Comparison of ENCODE assay signal across 1 cellular context in the genomic region with DNA sequence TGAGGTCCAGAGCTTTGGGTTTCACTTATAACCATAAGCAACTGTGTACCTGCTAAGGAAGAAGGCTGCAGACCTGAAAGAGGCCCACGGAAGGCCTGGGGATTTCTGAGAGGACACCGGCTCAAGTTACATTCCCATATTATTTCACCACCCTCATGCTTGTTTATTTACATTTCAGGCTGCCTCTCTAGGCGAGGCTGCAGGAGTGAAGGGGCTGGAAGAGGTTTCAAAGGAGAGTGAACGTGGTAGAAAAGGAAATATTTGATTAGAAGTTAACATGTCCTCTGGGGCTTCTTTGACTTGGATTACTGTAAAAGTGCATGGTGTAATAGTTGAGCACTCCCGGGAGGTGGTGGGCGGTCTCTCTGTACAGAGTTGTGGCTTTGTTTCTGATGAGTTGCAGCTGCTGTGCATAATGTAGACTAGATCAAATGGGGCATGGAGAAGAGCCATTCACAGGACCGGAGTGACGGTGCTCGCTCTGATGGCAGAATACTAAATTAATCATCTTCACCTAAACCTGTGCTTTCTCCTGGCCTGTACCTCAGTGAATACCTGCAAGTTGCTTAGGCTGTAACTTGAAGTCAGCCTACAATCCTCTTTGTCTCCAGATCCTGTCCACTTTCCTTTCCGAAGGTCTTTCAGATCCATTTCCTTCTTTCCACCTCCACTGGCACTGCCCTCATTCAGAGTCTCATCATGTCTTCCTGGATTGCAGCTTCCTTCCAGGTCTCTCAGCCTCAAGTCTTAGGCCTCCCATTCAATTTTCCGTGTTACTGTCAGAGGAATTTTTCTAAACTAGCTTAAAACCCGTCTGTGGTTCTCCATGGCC.
TF ChIP-seq lines count a peak whose summit lies in the region.

No MANE protein-coding gene starts in this region.

TF ChIP-seq in HEK293, 187 proteins besides CTCF, POLR2A, EP300 and RAD21 (continued from another document and continues in another):
- TF ChIP-seq, protein P1, sequence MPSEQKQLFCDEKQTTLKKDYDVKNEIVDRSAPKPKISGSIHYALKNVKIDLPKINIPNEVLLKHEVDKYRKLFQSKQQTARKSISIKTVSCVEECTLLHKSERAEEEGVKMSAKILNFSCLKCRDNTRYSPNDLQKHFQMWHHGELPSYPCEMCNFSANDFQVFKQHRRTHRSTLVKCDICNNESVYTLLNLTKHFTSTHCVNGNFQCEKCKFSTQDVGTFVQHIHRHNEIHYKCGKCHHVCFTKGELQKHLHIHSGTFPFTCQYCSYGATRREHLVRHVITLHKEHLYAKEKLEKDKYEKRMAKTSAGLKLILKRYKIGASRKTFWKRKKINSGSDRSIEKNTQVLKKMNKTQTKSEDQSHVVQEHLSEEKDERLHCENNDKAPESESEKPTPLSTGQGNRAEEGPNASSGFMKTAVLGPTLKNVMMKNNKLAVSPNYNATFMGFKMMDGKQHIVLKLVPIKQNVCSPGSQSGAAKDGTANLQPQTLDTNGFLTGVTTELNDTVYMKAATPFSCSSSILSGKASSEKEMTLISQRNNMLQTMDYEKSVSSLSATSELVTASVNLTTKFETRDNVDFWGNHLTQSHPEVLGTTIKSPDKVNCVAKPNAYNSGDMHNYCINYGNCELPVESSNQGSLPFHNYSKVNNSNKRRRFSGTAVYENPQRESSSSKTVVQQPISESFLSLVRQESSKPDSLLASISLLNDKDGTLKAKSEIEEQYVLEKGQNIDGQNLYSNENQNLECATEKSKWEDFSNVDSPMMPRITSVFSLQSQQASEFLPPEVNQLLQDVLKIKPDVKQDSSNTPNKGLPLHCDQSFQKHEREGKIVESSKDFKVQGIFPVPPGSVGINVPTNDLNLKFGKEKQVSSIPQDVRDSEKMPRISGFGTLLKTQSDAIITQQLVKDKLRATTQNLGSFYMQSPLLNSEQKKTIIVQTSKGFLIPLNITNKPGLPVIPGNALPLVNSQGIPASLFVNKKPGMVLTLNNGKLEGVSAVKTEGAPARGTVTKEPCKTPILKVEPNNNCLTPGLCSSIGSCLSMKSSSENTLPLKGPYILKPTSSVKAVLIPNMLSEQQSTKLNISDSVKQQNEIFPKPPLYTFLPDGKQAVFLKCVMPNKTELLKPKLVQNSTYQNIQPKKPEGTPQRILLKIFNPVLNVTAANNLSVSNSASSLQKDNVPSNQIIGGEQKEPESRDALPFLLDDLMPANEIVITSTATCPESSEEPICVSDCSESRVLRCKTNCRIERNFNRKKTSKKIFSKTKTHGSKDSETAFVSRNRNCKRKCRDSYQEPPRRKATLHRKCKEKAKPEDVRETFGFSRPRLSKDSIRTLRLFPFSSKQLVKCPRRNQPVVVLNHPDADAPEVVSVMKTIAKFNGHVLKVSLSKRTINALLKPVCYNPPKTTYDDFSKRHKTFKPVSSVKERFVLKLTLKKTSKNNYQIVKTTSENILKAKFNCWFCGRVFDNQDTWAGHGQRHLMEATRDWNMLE (tag by site-specific recombination; conservative IDR thresholded peaks at IDR 0.05; ENCODE audit: low read depth): 0 out of 2 replicates have a peak, but pooled peaks have one; percentile 15
- TF ChIP-seq ZNF146 (tag by site-specific recombination; IDR thresholded peaks at IDR 0.05): 0 out of 2 replicates have a peak, but pooled peaks have one; percentile 24
- peak; percentile 98 for TF ChIP-seq OSR2 (tag by site-specific recombination; IDR thresholded peaks at IDR 0.05)
- no peak for TF ChIP-seq ZNF248 (tag by site-specific recombination; IDR thresholded peaks at IDR 0.05)
- no peak for TF ChIP-seq GLI4 (tag by site-specific recombination; IDR thresholded peaks at IDR 0.05)
- TF ChIP-seq, protein P2, sequence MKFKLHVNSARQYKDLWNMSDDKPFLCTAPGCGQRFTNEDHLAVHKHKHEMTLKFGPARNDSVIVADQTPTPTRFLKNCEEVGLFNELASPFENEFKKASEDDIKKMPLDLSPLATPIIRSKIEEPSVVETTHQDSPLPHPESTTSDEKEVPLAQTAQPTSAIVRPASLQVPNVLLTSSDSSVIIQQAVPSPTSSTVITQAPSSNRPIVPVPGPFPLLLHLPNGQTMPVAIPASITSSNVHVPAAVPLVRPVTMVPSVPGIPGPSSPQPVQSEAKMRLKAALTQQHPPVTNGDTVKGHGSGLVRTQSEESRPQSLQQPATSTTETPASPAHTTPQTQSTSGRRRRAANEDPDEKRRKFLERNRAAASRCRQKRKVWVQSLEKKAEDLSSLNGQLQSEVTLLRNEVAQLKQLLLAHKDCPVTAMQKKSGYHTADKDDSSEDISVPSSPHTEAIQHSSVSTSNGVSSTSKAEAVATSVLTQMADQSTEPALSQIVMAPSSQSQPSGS (tag by site-specific recombination; IDR thresholded peaks at IDR 0.05; ENCODE audit: low read depth): peak; percentile 63
- peak; percentile 78 for TF ChIP-seq ZNF600 (tag by site-specific recombination; IDR thresholded peaks at IDR 0.05)
- no peak for TF ChIP-seq ZBTB7A (tag by site-specific recombination; IDR thresholded peaks at IDR 0.05; ENCODE audit: low read depth)
- peak; percentile 97 for TF ChIP-seq GLIS1 (tag by site-specific recombination; IDR thresholded peaks at IDR 0.05)
- peak; percentile 43; the same call in 1 of the 2 replicates for TF ChIP-seq ZNF394 (tag by site-specific recombination; IDR thresholded peaks at IDR 0.05; ENCODE audit: borderline replicate concordance)
- TF ChIP-seq YY1 (tag by site-specific recombination; IDR thresholded peaks at IDR 0.05): 0 out of 2 replicates have a peak, but pooled peaks have one; percentile 55
- TF ChIP-seq, protein P3, sequence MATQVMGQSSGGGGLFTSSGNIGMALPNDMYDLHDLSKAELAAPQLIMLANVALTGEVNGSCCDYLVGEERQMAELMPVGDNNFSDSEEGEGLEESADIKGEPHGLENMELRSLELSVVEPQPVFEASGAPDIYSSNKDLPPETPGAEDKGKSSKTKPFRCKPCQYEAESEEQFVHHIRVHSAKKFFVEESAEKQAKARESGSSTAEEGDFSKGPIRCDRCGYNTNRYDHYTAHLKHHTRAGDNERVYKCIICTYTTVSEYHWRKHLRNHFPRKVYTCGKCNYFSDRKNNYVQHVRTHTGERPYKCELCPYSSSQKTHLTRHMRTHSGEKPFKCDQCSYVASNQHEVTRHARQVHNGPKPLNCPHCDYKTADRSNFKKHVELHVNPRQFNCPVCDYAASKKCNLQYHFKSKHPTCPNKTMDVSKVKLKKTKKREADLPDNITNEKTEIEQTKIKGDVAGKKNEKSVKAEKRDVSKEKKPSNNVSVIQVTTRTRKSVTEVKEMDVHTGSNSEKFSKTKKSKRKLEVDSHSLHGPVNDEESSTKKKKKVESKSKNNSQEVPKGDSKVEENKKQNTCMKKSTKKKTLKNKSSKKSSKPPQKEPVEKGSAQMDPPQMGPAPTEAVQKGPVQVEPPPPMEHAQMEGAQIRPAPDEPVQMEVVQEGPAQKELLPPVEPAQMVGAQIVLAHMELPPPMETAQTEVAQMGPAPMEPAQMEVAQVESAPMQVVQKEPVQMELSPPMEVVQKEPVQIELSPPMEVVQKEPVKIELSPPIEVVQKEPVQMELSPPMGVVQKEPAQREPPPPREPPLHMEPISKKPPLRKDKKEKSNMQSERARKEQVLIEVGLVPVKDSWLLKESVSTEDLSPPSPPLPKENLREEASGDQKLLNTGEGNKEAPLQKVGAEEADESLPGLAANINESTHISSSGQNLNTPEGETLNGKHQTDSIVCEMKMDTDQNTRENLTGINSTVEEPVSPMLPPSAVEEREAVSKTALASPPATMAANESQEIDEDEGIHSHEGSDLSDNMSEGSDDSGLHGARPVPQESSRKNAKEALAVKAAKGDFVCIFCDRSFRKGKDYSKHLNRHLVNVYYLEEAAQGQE (tag by site-specific recombination; IDR thresholded peaks at IDR 0.05): no peak
- TF ChIP-seq ZBTB8A (tag by site-specific recombination; IDR thresholded peaks at IDR 0.05): peak; percentile 64; the same call in 1 of the 2 replicates
- 0 out of 2 replicates have a peak, but pooled peaks have one; percentile 70 for TF ChIP-seq ZNF660 (tag by site-specific recombination; IDR thresholded peaks at IDR 0.05)
- TF ChIP-seq ZNF843 (tag by site-specific recombination; IDR thresholded peaks at IDR 0.05): peak; percentile 92
- peak; percentile 94 for TF ChIP-seq WT1 (tag by site-specific recombination; IDR thresholded peaks at IDR 0.05)
- TF ChIP-seq, protein P4, sequence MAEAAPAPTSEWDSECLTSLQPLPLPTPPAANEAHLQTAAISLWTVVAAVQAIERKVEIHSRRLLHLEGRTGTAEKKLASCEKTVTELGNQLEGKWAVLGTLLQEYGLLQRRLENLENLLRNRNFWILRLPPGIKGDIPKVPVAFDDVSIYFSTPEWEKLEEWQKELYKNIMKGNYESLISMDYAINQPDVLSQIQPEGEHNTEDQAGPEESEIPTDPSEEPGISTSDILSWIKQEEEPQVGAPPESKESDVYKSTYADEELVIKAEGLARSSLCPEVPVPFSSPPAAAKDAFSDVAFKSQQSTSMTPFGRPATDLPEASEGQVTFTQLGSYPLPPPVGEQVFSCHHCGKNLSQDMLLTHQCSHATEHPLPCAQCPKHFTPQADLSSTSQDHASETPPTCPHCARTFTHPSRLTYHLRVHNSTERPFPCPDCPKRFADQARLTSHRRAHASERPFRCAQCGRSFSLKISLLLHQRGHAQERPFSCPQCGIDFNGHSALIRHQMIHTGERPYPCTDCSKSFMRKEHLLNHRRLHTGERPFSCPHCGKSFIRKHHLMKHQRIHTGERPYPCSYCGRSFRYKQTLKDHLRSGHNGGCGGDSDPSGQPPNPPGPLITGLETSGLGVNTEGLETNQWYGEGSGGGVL (tag by site-specific recombination; IDR thresholded peaks at IDR 0.05): peak; percentile 39; the same call in 1 of the 2 replicates
- TF ChIP-seq OVOL3 (tag by site-specific recombination; IDR thresholded peaks at IDR 0.05): peak; percentile 94
- no peak for TF ChIP-seq ZNF747 (tag by site-specific recombination; IDR thresholded peaks at IDR 0.05)
- TF ChIP-seq ZNF175 (tag by site-specific recombination; IDR thresholded peaks at IDR 0.05): no peak
- TF ChIP-seq ZBTB17 (tag by site-specific recombination; IDR thresholded peaks at IDR 0.05): peak; percentile 76
- TF ChIP-seq ZNF366 (tag by site-specific recombination; conservative IDR thresholded peaks at IDR 0.05): peak; percentile 57; the same call in 1 of the 2 replicates
- no peak; the same call in 1 of the 2 replicates for TF ChIP-seq SCRT2 (tag by site-specific recombination; IDR thresholded peaks at IDR 0.05)
- peak; percentile 84 for TF ChIP-seq KLF1 (tag by site-specific recombination; IDR thresholded peaks at IDR 0.05)
- 0 out of 2 replicates have a peak, but pooled peaks have one; percentile 73 for TF ChIP-seq ZSCAN23 (tag by site-specific recombination; IDR thresholded peaks at IDR 0.05)
- TF ChIP-seq ZFP69B (tag by site-specific recombination; IDR thresholded peaks at IDR 0.05): peak; percentile 42; the same call in 1 of the 2 replicates
- peak; percentile 57; the same call in 1 of the 2 replicates for TF ChIP-seq ZNF596 (tag by site-specific recombination; IDR thresholded peaks at IDR 0.05)
- TF ChIP-seq, protein P5, sequence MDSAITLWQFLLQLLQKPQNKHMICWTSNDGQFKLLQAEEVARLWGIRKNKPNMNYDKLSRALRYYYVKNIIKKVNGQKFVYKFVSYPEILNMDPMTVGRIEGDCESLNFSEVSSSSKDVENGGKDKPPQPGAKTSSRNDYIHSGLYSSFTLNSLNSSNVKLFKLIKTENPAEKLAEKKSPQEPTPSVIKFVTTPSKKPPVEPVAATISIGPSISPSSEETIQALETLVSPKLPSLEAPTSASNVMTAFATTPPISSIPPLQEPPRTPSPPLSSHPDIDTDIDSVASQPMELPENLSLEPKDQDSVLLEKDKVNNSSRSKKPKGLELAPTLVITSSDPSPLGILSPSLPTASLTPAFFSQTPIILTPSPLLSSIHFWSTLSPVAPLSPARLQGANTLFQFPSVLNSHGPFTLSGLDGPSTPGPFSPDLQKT (IDR thresholded peaks at IDR 0.05; ENCODE audit: borderline replicate concordance, low read depth, low read length): no peak
- no peak for TF ChIP-seq ZNF37A (tag by site-specific recombination; IDR thresholded peaks at IDR 0.05)
- TF ChIP-seq, protein P6, sequence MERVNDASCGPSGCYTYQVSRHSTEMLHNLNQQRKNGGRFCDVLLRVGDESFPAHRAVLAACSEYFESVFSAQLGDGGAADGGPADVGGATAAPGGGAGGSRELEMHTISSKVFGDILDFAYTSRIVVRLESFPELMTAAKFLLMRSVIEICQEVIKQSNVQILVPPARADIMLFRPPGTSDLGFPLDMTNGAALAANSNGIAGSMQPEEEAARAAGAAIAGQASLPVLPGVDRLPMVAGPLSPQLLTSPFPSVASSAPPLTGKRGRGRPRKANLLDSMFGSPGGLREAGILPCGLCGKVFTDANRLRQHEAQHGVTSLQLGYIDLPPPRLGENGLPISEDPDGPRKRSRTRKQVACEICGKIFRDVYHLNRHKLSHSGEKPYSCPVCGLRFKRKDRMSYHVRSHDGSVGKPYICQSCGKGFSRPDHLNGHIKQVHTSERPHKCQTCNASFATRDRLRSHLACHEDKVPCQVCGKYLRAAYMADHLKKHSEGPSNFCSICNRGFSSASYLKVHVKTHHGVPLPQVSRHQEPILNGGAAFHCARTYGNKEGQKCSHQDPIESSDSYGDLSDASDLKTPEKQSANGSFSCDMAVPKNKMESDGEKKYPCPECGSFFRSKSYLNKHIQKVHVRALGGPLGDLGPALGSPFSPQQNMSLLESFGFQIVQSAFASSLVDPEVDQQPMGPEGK (tag by site-specific recombination; IDR thresholded peaks at IDR 0.05): no peak; the same call in none of the 2 replicates
- TF ChIP-seq, protein P7, sequence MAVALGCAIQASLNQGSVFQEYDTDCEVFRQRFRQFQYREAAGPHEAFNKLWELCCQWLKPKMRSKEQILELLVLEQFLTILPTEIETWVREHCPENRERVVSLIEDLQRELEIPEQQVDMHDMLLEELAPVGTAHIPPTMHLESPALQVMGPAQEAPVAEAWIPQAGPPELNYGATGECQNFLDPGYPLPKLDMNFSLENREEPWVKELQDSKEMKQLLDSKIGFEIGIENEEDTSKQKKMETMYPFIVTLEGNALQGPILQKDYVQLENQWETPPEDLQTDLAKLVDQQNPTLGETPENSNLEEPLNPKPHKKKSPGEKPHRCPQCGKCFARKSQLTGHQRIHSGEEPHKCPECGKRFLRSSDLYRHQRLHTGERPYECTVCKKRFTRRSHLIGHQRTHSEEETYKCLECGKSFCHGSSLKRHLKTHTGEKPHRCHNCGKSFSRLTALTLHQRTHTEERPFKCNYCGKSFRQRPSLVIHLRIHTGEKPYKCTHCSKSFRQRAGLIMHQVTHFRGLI (tag by site-specific recombination; IDR thresholded peaks at IDR 0.05): peak; percentile 65; the same call in 1 of the 2 replicates
- TF ChIP-seq PRDM1 (tag by site-specific recombination; IDR thresholded peaks at IDR 0.05): peak; percentile 38
- peak; percentile 94 for TF ChIP-seq ZNF561 (tag by site-specific recombination; IDR thresholded peaks at IDR 0.05; ENCODE audit: borderline replicate concordance)
- peak; percentile 61; the same call in 1 of the 2 replicates for TF ChIP-seq ZBTB20 (tag by site-specific recombination; IDR thresholded peaks at IDR 0.05)
- TF ChIP-seq, protein P8, sequence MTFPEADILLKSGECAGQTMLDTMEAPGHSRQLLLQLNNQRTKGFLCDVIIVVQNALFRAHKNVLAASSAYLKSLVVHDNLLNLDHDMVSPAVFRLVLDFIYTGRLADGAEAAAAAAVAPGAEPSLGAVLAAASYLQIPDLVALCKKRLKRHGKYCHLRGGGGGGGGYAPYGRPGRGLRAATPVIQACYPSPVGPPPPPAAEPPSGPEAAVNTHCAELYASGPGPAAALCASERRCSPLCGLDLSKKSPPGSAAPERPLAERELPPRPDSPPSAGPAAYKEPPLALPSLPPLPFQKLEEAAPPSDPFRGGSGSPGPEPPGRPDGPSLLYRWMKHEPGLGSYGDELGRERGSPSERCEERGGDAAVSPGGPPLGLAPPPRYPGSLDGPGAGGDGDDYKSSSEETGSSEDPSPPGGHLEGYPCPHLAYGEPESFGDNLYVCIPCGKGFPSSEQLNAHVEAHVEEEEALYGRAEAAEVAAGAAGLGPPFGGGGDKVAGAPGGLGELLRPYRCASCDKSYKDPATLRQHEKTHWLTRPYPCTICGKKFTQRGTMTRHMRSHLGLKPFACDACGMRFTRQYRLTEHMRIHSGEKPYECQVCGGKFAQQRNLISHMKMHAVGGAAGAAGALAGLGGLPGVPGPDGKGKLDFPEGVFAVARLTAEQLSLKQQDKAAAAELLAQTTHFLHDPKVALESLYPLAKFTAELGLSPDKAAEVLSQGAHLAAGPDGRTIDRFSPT (tag by site-specific recombination; IDR thresholded peaks at IDR 0.05): peak; percentile 36; the same call in 1 of the 2 replicates
